Comparison of ENCODE assay signal across 8 cellular contexts in genomic region chr2:226031078-226031937, GRCh38.
DNase-seq lines count a peak whose midpoint lies in the region; ATAC-seq and TF ChIP-seq lines count a peak whose summit lies in the region.

No MANE protein-coding gene starts in this region.

- peaks cover 5 to 13% (median 7%) of the 10 kb centered on the region in 7 donors for H3K9me3 Mint-ChIP-seq in CD14-positive monocyte
- H3K9me3 Mint-ChIP-seq in naive thymus-derived CD4-positive, alpha-beta T cell, result peaks cover 0 to 7% (median 0%) of the 10 kb centered on the region in 11 donors

- peak; percentile 60 for ATAC-seq in naive thymus-derived CD4-positive, alpha-beta T cell
- no peak for ATAC-seq in GM19035 (IDR thresholded peaks at IDR 0.05; ENCODE audit: unreplicated experiment)

- no peak overlapping the region for H3K27ac ChIP-seq in naive thymus-derived CD4-positive, alpha-beta T cell (ENCODE audit: low read depth, low read length)
- H3K27ac ChIP-seq in temporal lobe (ENCODE audit: low read depth, low read length), result peak overlapping the region; percentile 62

- H3K4me3 Mint-ChIP-seq in CD14-positive monocyte, result peak overlapping the region; percentile 88 to 96
- peak overlapping the region in 9 of 10 donors; percentile 24 to 76 (median 56) for H3K4me3 Mint-ChIP-seq in naive thymus-derived CD4-positive, alpha-beta T cell

- peak overlapping the region; percentile 59 for H3K4me3 ChIP-seq in H7 (ENCODE audit: insufficient read depth, low read depth, low read length)
- H3K4me3 ChIP-seq in naive thymus-derived CD4-positive, alpha-beta T cell (ENCODE audit: low read length), result no peak overlapping the region

- H3K27ac Mint-ChIP-seq in CD14-positive monocyte, result peak overlapping the region; percentile 93 to 98 (median 98)
- no peak overlapping the region for H3K27ac Mint-ChIP-seq in naive thymus-derived CD4-positive, alpha-beta T cell

- H3K27me3 ChIP-seq in H7 (ENCODE audit: control insufficient read depth, insufficient read depth, low read length), result no peaks in the 10 kb centered on the region
- H3K27me3 ChIP-seq in naive thymus-derived CD4-positive, alpha-beta T cell (ENCODE audit: control insufficient read depth in 2 of 2, insufficient read depth in 2 of 2, low read length in 2 of 2), result no peaks in the 10 kb centered on the region

- peaks cover 33% of the 10 kb centered on the region for H3K4me1 Mint-ChIP-seq in CD14-positive monocyte
- H3K4me1 Mint-ChIP-seq in naive thymus-derived CD4-positive, alpha-beta T cell, result peaks cover 9 to 14% (median 11%) of the 10 kb centered on the region in 7 donors

- DNase-seq in CD14-positive monocyte (ENCODE audit: low spot score) (peak; percentile 49), H7 (peak; percentile 69), NCI-H2081 (lab: John Stamatoyannopoulos, UW) (peak; percentile 68 to 84), fibroblast of the conjunctiva (ENCODE audit: low read depth) (peak; percentile 27)
- DNase-seq in activated CD8-positive, alpha-beta memory T cell treated with anti-CD3 and anti-CD28 coated beads, Interleukin-2, amount 50 U/mL, for 48 hours, result peak; percentile 63
- peak in 4 of 9 donors; percentile 0 to 31 (median 4) for DNase-seq in naive thymus-derived CD4-positive, alpha-beta T cell

- no peak for TF ChIP-seq CTCF in CD14-positive monocyte (IDR thresholded peaks at IDR 0.05)

- peaks cover 0 to 4% (median 0%) of the 10 kb centered on the region in 3 donors for H3K27me3 Mint-ChIP-seq in CD14-positive monocyte (ENCODE audit: low read depth in 3 of 3)
- H3K27me3 Mint-ChIP-seq in naive thymus-derived CD4-positive, alpha-beta T cell, result peaks cover 47 to 73% (median 52%) of the 10 kb centered on the region in 5 donors

- H3K4me1 ChIP-seq in naive thymus-derived CD4-positive, alpha-beta T cell (ENCODE audit: control insufficient read depth in 2 of 2, insufficient read depth in 2 of 2, low read length in 2 of 2), result no peaks in the 10 kb centered on the region

- no peaks in the 10 kb centered on the region for H3K36me3 ChIP-seq in H7 (replicated peaks; ENCODE audit: control insufficient read depth, insufficient read depth, low read length)
- H3K36me3 ChIP-seq in naive thymus-derived CD4-positive, alpha-beta T cell (ENCODE audit: control insufficient read depth in 2 of 3, insufficient read depth in 3 of 3, low read length in 3 of 3), result no peaks in the 10 kb centered on the region

- POLR2A ChIA-PET in naive thymus-derived CD4-positive, alpha-beta T cell (lab: Charles Lee), result no interaction called here

- CTCF ChIA-PET in naive thymus-derived CD4-positive, alpha-beta T cell (lab: Charles Lee), result no interaction called here

- intact Hi-C loops in CD14-positive monocyte (cut with micrococcal nuclease), result loop anchor here (5.0 to 10.0 kb wide), 2 partner anchors 103 to 106 kb away; no protein-coding TSS in a partner anchor
- intact Hi-C loops in naive thymus-derived CD4-positive, alpha-beta T cell (cut with micrococcal nuclease), result no loop called here

- no peaks in the 10 kb centered on the region for H3K9me3 ChIP-seq in naive thymus-derived CD4-positive, alpha-beta T cell (ENCODE audit: control insufficient read depth in 2 of 3, low read length in 3 of 3)

- H3K36me3 Mint-ChIP-seq in CD14-positive monocyte, result peaks cover 3 to 5% of the 10 kb centered on the region in 2 donors
- H3K36me3 Mint-ChIP-seq in naive thymus-derived CD4-positive, alpha-beta T cell, result no peaks in the 10 kb centered on the region

Comparison
In these comparisons a context has a peak if more than half of its experiments do, and no peak if none do; other contexts are left out.
1. H3K27ac Mint-ChIP-seq: peak in CD14-positive monocyte (7 of 7); none in naive thymus-derived CD4-positive, alpha-beta T cell (0 of 9).
2. intact Hi-C loops: an anchor here in CD14-positive monocyte (5.0 to 10.0 kb wide); none called in naive thymus-derived CD4-positive, alpha-beta T cell.